In genomic region chr20:41138217-41138526, GRCh38 we compare ENCODE assay signal across 8 cellular contexts. TPM values are rescaled to one million over a fixed set of nuclear protein-coding genes. Genes with fewer than 3 reads are reported as not detected.
A peak's percentile ranks its signal among the peaks of the same experiment; 100 is the strongest.
DNase-seq lines count a peak whose midpoint lies in the region; ATAC-seq, FAIRE-seq and TF ChIP-seq lines count a peak whose summit lies in the region.

No MANE protein-coding gene starts in this region.

- POLR2A ChIA-PET in BJ (lab: Charles Lee), result no interaction called here
- POLR2A ChIA-PET in naive thymus-derived CD8-positive, alpha-beta T cell (lab: Charles Lee), result interaction anchor here (0.7 to 16.1 kb wide), 11 partner anchors 8 to 480 kb away, joined by 3 to 734 read pairs (median 5); partner anchors contain the start of genes CHD6 and ZHX3

- H3K27ac Mint-ChIP-seq in naive thymus-derived CD8-positive, alpha-beta T cell, result peak overlapping the region; percentile 89 to 99 (median 94)

- H3K27me3 ChIP-seq in BJ (ENCODE audit: control insufficient read depth, insufficient read depth, low read length) (no peaks in the 10 kb centered on the region), MG63 (no peaks in the 10 kb centered on the region), dorsolateral prefrontal cortex (no peaks in the 10 kb centered on the region)

- H3K27me3 Mint-ChIP-seq in naive thymus-derived CD8-positive, alpha-beta T cell, result no peaks in the 10 kb centered on the region

- no peak for TF ChIP-seq CTCF in BJ (IDR thresholded peaks at IDR 0.05; ENCODE audit: insufficient read depth, low read depth, low read length)
- TF ChIP-seq CTCF in dorsolateral prefrontal cortex (IDR thresholded peaks at IDR 0.05 in 54 of 56, conservative IDR thresholded peaks at IDR 0.05 in 2 of 56; ENCODE audit: low read depth in 1 of 56, partially characterized antibody in 56 of 56), result no peak
- no peak for TF ChIP-seq CTCF in D721Med (IDR thresholded peaks at IDR 0.05; ENCODE audit: insufficient read depth, missing control alignments)

- H3K4me1 Mint-ChIP-seq in naive thymus-derived CD8-positive, alpha-beta T cell, result peaks cover 51 to 83% (median 70%) of the 10 kb centered on the region in 4 donors

- H3K9me3 ChIP-seq in MG63, result no peaks in the 10 kb centered on the region

- H3K36me3 ChIP-seq in BJ (ENCODE audit: control insufficient read depth, insufficient read depth, low read length) (0 out of 2 replicates have a peak, but pooled peaks cover 1% of the 10 kb centered on the region), MG63 (peaks cover 3% of the 10 kb centered on the region; the same call in 1 of the 2 replicates)

- no peaks in the 10 kb centered on the region for H3K9me3 Mint-ChIP-seq in naive thymus-derived CD8-positive, alpha-beta T cell

- H3K4me3 ChIP-seq in BJ (ENCODE audit: low read depth, low read length), result peak overlapping the region; percentile 74
- H3K4me3 ChIP-seq in MG63, result peak overlapping the region; percentile 95
- H3K4me3 ChIP-seq in dorsolateral prefrontal cortex, result peak overlapping the region; percentile 65 to 99 (median 89)

- intact Hi-C loops in dorsolateral prefrontal cortex (cut with DNase I), result loop anchor here (5.0 to 10.0 kb wide), 2 partner anchors 34 to 267 kb away; no protein-coding TSS in a partner anchor

- peak in 1 of 2 donors; percentile 3 for ATAC-seq in naive thymus-derived CD8-positive, alpha-beta T cell
- no peak for ATAC-seq in GM19467 (IDR thresholded peaks at IDR 0.05; ENCODE audit: unreplicated experiment)

- CTCF ChIA-PET in BJ (lab: Yijun Ruan, JAX), result interaction anchor here (0.6 to 1.6 kb wide), 6 partner anchors 8 to 273 kb away, joined by 3 to 4 read pairs (median 3); partner anchors contain the start of gene LPIN3

- DNase-seq in BJ (ENCODE audit: low read depth) (no peak), MG63 (no peak), dorsolateral prefrontal cortex (no peak), D721Med (ENCODE audit: insufficient read length, low spot score) (no peak), ACHN (no peak), AG08395 (ENCODE audit: low spot score) (no peak)
- no peak for DNase-seq in naive thymus-derived CD8-positive, alpha-beta T cell

- peaks cover 0 to 5% (median 0%) of the 10 kb centered on the region in 3 donors for H3K36me3 Mint-ChIP-seq in naive thymus-derived CD8-positive, alpha-beta T cell

- H3K4me3 Mint-ChIP-seq in naive thymus-derived CD8-positive, alpha-beta T cell, result peak overlapping the region; percentile 84 to 99 (median 94)

- no peak for FAIRE-seq in D721Med (lab: Jason Lieb, UNC)

- in situ Hi-C loops in ACHN (cut with HindIII; ENCODE audit: low pct_ligation_motif_present, low pct_unique_long_range_greater_than_20kb, low sequenced_read_pairs), result no loop called here

- peak overlapping the region; percentile 12 to 99 (median 95) for H3K27ac ChIP-seq in dorsolateral prefrontal cortex

RNA-seq across cellular contexts. Expression of gene PLCG1, which starts 0.8 kb away (rescaled TPM):
- polyA plus RNA-seq in BJ (2011; rRNA removed), result 29.7 and 46.5 TPM in 2 replicates
- polyA minus RNA-seq in BJ (2011; rRNA and poly(A)+ RNA removed), result 48.2 and 56.2 TPM in 2 replicates
- total RNA-seq in MG63 (2014; rRNA removed; shearing (Covaris generic); ENCODE audit: low replicate concordance), result 35.8 and 99.5 TPM in 2 replicates
- total RNA-seq in dorsolateral prefrontal cortex, result 100 to 1,000 TPM; 110 to 346 (median 179) TPM
- 100 to 1,000 TPM; 384 to 393 TPM for total RNA-seq in naive thymus-derived CD8-positive, alpha-beta T cell
- 10 to 100 TPM; 37.4 to 92.5 (median 53.2) TPM for polyA plus RNA-seq in naive thymus-derived CD8-positive, alpha-beta T cell
